ENCODE assay signal across 1 cellular context in the genomic region with DNA sequence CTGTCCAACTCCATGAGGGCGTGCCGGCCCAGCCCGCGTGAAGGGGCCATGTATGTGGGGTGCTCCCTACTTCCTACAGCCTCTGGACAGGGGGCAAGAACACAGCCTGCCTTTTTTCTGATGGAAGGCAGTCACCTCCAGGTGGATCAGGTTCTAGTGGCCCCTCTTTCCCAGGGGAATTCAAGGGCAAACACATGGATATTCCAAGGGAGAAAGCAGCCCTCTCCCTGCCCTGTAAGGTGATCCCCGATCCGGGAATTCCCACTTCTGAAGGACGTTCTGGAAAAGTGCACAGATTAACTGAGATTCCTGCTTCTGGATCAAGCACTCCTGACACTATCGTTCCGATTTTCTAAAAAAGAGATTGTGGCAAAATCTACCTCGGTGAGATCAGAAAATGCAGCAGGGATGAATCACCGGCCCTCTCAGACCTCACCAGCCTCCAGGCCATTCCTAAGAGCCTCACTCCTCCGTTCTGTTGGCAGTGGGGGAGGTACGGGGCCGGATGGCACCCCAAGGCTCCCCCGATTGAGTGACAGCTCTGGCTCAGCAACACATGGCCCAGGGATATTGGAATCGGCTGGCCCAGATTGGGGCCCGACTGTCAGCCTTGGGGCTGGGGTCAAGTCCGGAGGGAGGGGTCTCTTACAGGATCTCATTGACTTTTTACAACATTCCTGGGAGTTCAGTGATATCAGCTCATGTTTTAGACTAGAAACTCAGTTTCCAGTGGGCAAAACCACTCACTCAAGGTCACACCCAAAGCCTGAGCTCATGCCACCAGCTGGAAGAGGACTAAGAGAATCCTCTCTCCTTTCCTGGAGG.
TF ChIP-seq lines count a peak whose summit lies in the region.

No MANE protein-coding gene starts in this region.

TF ChIP-seq in HepG2, 621 proteins besides CTCF, POLR2A, EP300 and RAD21 (continued from another document and continues in another):
- TF ChIP-seq, protein P1, sequence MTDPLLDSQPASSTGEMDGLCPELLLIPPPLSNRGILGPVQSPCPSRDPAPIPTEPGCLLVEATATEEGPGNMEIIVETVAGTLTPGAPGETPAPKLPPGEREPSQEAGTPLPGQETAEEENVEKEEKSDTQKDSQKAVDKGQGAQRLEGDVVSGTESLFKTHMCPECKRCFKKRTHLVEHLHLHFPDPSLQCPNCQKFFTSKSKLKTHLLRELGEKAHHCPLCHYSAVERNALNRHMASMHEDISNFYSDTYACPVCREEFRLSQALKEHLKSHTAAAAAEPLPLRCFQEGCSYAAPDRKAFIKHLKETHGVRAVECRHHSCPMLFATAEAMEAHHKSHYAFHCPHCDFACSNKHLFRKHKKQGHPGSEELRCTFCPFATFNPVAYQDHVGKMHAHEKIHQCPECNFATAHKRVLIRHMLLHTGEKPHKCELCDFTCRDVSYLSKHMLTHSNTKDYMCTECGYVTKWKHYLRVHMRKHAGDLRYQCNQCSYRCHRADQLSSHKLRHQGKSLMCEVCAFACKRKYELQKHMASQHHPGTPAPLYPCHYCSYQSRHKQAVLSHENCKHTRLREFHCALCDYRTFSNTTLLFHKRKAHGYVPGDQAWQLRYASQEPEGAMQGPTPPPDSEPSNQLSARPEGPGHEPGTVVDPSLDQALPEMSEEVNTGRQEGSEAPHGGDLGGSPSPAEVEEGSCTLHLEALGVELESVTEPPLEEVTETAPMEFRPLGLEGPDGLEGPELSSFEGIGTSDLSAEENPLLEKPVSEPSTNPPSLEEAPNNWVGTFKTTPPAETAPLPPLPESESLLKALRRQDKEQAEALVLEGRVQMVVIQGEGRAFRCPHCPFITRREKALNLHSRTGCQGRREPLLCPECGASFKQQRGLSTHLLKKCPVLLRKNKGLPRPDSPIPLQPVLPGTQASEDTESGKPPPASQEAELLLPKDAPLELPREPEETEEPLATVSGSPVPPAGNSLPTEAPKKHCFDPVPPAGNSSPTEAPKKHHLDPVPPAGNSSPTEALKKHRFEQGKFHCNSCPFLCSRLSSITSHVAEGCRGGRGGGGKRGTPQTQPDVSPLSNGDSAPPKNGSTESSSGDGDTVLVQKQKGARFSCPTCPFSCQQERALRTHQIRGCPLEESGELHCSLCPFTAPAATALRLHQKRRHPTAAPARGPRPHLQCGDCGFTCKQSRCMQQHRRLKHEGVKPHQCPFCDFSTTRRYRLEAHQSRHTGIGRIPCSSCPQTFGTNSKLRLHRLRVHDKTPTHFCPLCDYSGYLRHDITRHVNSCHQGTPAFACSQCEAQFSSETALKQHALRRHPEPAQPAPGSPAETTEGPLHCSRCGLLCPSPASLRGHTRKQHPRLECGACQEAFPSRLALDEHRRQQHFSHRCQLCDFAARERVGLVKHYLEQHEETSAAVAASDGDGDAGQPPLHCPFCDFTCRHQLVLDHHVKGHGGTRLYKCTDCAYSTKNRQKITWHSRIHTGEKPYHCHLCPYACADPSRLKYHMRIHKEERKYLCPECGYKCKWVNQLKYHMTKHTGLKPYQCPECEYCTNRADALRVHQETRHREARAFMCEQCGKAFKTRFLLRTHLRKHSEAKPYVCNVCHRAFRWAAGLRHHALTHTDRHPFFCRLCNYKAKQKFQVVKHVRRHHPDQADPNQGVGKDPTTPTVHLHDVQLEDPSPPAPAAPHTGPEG (CRISPR knock-in tag; IDR thresholded peaks at IDR 0.05): no peak
- TF ChIP-seq FOXM1 (CRISPR knock-in tag; IDR thresholded peaks at IDR 0.05) (no peak), ZNF180 (CRISPR knock-in tag; IDR thresholded peaks at IDR 0.05; ENCODE audit: borderline replicate concordance, low read depth) (no peak), ZNF34 (CRISPR knock-in tag; IDR thresholded peaks at IDR 0.05; ENCODE audit: borderline replicate concordance) (no peak), CBFB (CRISPR knock-in tag; IDR thresholded peaks at IDR 0.05) (0 out of 2 replicates have a peak, but pooled peaks have one; percentile 18), MIER3 (CRISPR knock-in tag; IDR thresholded peaks at IDR 0.05; ENCODE audit: borderline replicate concordance) (no peak), ZNF660 (CRISPR knock-in tag; IDR thresholded peaks at IDR 0.05; ENCODE audit: borderline replicate concordance, low read depth) (no peak), ATRX (CRISPR knock-in tag; IDR thresholded peaks at IDR 0.05; ENCODE audit: borderline replicate concordance) (no peak), HOXA5 (CRISPR knock-in tag; IDR thresholded peaks at IDR 0.05) (no peak), ZNF7 (CRISPR knock-in tag; IDR thresholded peaks at IDR 0.05) (no peak), ZBTB8A (CRISPR knock-in tag; IDR thresholded peaks at IDR 0.05; ENCODE audit: borderline replicate concordance, low read depth) (no peak), SRSF1 (optimal IDR thresholded peaks at IDR 0.05; ENCODE audit: low read depth, low read length) (peak; percentile 7), ELF1 (CRISPR knock-in tag; IDR thresholded peaks at IDR 0.05) (no peak), SMARCC2 (IDR thresholded peaks at IDR 0.05) (no peak), ZNF644 (CRISPR knock-in tag; IDR thresholded peaks at IDR 0.05; ENCODE audit: low read depth) (no peak), KDM2A (CRISPR knock-in tag; IDR thresholded peaks at IDR 0.05; ENCODE audit: borderline replicate concordance, low read depth) (no peak; the same call in 1 of the 2 replicates), ZNF562 (CRISPR knock-in tag; IDR thresholded peaks at IDR 0.05; ENCODE audit: borderline replicate concordance) (no peak), KDM1A (CRISPR knock-in tag; IDR thresholded peaks at IDR 0.05) (no peak), NFYC (CRISPR knock-in tag; IDR thresholded peaks at IDR 0.05) (no peak), TBX3 (IDR thresholded peaks at IDR 0.05; ENCODE audit: borderline replicate concordance) (no peak), TOPORS (CRISPR knock-in tag; IDR thresholded peaks at IDR 0.05) (no peak), RAD51 (IDR thresholded peaks at IDR 0.05; ENCODE audit: borderline replicate concordance) (no peak), ZNF619 (CRISPR knock-in tag; IDR thresholded peaks at IDR 0.05) (no peak; the same call in 1 of the 2 replicates), EHMT2 (IDR thresholded peaks at IDR 0.05; ENCODE audit: borderline replicate concordance, low read depth, low read length) (no peak)
- TF ChIP-seq, protein P2, sequence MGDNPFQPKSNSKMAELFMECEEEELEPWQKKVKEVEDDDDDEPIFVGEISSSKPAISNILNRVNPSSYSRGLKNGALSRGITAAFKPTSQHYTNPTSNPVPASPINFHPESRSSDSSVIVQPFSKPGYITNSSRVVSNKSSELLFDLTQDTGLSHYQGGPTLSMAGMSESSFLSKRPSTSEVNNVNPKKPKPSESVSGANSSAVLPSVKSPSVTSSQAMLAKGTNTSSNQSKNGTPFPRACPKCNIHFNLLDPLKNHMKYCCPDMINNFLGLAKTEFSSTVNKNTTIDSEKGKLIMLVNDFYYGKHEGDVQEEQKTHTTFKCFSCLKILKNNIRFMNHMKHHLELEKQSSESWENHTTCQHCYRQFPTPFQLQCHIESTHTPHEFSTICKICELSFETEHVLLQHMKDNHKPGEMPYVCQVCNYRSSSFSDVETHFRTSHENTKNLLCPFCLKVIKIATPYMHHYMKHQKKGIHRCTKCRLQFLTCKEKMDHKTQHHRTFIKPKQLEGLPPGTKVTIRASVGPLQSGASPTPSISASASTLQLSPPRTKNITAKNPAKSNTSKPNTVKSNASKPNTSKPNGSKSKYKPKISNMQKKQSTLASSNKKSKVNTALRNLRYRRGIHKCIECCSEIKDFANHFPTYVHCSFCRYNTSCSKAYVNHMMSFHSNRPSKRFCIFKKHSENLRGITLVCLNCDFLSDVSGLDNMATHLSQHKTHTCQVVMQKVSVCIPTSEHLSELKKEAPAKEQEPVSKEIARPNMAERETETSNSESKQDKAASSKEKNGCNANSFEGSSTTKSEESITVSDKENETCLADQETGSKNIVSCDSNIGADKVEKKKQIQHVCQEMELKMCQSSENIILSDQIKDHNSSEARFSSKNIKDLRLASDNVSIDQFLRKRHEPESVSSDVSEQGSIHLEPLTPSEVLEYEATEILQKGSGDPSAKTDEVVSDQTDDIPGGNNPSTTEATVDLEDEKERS (CRISPR knock-in tag; IDR thresholded peaks at IDR 0.05): no peak
- TF ChIP-seq, protein P3, sequence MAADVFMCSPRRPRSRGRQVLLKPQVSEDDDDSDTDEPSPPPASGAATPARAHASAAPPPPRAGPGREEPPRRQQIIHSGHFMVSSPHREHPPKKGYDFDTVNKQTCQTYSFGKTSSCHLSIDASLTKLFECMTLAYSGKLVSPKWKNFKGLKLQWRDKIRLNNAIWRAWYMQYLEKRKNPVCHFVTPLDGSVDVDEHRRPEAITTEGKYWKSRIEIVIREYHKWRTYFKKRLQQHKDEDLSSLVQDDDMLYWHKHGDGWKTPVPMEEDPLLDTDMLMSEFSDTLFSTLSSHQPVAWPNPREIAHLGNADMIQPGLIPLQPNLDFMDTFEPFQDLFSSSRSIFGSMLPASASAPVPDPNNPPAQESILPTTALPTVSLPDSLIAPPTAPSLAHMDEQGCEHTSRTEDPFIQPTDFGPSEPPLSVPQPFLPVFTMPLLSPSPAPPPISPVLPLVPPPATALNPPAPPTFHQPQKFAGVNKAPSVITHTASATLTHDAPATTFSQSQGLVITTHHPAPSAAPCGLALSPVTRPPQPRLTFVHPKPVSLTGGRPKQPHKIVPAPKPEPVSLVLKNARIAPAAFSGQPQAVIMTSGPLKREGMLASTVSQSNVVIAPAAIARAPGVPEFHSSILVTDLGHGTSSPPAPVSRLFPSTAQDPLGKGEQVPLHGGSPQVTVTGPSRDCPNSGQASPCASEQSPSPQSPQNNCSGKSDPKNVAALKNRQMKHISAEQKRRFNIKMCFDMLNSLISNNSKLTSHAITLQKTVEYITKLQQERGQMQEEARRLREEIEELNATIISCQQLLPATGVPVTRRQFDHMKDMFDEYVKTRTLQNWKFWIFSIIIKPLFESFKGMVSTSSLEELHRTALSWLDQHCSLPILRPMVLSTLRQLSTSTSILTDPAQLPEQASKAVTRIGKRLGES (CRISPR knock-in tag; IDR thresholded peaks at IDR 0.05; ENCODE audit: borderline replicate concordance): no peak
- TF ChIP-seq, protein P4, sequence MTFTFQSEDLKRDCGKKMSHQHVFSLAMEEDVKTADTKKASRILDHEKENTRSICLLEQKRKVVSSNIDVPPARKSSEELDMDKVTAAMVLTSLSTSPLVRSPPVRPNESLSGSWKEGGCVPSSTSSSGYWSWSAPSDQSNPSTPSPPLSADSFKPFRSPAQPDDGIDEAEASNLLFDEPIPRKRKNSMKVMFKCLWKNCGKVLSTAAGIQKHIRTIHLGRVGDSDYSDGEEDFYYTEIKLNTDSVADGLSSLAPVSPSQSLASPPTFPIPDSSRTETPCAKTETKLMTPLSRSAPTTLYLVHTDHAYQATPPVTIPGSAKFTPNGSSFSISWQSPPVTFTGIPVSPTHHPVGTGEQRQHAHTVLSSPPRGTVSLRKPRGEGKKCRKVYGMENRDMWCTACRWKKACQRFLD (CRISPR knock-in tag; IDR thresholded peaks at IDR 0.05; ENCODE audit: borderline replicate concordance): no peak
- TF ChIP-seq, protein P5, sequence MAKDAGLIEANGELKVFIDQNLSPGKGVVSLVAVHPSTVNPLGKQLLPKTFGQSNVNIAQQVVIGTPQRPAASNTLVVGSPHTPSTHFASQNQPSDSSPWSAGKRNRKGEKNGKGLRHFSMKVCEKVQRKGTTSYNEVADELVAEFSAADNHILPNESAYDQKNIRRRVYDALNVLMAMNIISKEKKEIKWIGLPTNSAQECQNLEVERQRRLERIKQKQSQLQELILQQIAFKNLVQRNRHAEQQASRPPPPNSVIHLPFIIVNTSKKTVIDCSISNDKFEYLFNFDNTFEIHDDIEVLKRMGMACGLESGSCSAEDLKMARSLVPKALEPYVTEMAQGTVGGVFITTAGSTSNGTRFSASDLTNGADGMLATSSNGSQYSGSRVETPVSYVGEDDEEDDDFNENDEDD (CRISPR knock-in tag; IDR thresholded peaks at IDR 0.05; ENCODE audit: borderline replicate concordance): no peak
- TF ChIP-seq, protein P6, sequence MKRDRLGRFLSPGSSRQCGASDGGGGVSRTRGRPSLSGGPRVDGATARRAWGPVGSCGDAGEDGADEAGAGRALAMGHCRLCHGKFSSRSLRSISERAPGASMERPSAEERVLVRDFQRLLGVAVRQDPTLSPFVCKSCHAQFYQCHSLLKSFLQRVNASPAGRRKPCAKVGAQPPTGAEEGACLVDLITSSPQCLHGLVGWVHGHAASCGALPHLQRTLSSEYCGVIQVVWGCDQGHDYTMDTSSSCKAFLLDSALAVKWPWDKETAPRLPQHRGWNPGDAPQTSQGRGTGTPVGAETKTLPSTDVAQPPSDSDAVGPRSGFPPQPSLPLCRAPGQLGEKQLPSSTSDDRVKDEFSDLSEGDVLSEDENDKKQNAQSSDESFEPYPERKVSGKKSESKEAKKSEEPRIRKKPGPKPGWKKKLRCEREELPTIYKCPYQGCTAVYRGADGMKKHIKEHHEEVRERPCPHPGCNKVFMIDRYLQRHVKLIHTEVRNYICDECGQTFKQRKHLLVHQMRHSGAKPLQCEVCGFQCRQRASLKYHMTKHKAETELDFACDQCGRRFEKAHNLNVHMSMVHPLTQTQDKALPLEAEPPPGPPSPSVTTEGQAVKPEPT (CRISPR knock-in tag; IDR thresholded peaks at IDR 0.05; ENCODE audit: low read depth): no peak
- TF ChIP-seq, protein P7, sequence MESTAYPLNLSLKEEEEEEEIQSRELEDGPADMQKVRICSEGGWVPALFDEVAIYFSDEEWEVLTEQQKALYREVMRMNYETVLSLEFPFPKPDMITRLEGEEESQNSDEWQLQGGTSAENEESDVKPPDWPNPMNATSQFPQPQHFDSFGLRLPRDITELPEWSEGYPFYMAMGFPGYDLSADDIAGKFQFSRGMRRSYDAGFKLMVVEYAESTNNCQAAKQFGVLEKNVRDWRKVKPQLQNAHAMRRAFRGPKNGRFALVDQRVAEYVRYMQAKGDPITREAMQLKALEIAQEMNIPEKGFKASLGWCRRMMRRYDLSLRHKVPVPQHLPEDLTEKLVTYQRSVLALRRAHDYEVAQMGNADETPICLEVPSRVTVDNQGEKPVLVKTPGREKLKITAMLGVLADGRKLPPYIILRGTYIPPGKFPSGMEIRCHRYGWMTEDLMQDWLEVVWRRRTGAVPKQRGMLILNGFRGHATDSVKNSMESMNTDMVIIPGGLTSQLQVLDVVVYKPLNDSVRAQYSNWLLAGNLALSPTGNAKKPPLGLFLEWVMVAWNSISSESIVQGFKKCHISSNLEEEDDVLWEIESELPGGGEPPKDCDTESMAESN (CRISPR knock-in tag; conservative IDR thresholded peaks at IDR 0.05): no peak
- TF ChIP-seq, protein P8, sequence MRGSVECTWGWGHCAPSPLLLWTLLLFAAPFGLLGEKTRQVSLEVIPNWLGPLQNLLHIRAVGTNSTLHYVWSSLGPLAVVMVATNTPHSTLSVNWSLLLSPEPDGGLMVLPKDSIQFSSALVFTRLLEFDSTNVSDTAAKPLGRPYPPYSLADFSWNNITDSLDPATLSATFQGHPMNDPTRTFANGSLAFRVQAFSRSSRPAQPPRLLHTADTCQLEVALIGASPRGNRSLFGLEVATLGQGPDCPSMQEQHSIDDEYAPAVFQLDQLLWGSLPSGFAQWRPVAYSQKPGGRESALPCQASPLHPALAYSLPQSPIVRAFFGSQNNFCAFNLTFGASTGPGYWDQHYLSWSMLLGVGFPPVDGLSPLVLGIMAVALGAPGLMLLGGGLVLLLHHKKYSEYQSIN (CRISPR knock-in tag; IDR thresholded peaks at IDR 0.05; ENCODE audit: borderline replicate concordance): no peak
- TF ChIP-seq, protein P9, sequence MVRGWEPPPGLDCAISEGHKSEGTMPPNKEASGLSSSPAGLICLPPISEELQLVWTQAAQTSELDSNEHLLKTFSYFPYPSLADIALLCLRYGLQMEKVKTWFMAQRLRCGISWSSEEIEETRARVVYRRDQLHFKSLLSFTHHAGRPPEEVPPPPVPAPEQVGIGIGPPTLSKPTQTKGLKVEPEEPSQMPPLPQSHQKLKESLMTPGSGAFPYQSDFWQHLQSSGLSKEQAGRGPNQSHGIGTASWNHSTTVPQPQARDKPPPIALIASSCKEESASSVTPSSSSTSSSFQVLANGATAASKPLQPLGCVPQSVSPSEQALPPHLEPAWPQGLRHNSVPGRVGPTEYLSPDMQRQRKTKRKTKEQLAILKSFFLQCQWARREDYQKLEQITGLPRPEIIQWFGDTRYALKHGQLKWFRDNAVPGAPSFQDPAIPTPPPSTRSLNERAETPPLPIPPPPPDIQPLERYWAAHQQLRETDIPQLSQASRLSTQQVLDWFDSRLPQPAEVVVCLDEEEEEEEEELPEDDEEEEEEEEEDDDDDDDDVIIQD (CRISPR knock-in tag; IDR thresholded peaks at IDR 0.05; ENCODE audit: low read depth): 0 out of 2 replicates have a peak, but pooled peaks have one; percentile 7
